In the genomic region with DNA sequence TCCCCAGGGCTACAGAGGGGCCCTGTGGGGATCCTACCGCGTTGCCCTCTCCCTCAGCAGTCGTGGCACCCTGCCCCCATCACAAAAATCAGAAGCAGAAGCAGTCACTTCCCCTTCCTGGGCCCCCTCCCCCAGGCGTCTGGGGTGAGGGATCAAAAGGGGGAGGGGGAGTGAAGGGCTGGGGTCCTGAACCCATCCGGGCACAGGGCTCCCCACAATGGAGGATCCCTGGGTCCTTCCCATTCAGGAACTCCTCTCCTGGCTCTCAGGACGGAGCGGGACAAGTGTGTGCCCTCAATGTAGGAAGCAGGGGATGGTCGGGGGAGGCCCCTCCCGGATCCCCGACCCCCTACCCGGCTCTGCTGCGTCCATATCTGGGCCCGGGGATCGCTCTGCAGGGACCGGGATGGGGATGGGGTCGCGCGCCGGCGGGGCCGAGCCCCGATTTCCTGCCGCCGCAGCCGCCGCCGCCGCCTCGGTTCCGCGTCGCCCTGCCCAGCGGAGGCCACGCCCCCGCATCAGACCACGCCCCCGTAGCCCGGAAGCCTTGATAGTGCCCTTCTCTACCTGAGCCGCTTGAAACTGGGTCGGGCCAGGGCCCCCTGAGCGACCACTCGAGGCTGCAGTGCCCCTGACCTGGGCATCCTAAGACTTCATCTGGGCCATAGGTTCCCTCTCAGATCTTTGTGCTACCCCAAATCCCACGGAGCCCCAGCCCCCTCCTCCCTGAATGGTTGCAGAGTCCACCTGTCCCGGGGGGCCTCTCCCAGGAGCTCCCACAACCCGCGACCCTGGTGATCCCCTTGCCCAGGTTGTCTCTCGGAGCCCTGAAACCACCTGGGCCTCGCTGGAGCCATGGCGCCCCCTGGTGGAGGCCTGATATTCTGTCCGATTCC, we compare ENCODE assay signal across 1 cellular context.
TF ChIP-seq lines count a peak whose summit lies in the region.

Gene GMIP, minus strand, starts transcription at position 500 of the 896 bp plus-strand sequence. Its CDS starts 128 bp downstream, at position 372.

TF ChIP-seq in SK-N-SH, 30 proteins besides CTCF, POLR2A, EP300 and RAD21 (continued from another document):
- no peak for TF ChIP-seq REST (IDR thresholded peaks at IDR 0.05; ENCODE audit: low read depth, low read length)
- TF ChIP-seq RXRA (IDR thresholded peaks at IDR 0.05; ENCODE audit: borderline replicate concordance, low read depth), result no peak
- no peak for TF ChIP-seq EZH2phosphoT487 (IDR thresholded peaks at IDR 0.05; ENCODE audit: borderline replicate concordance, low read depth)
- TF ChIP-seq USF2 (IDR thresholded peaks at IDR 0.05; ENCODE audit: borderline replicate concordance, low read depth, low read length), result no peak
- no peak for TF ChIP-seq TEAD4 (IDR thresholded peaks at IDR 0.05; ENCODE audit: borderline replicate concordance, insufficient read depth)
- no peak for TF ChIP-seq IRF3 (IDR thresholded peaks at IDR 0.05; ENCODE audit: low read depth, low read length)
- TF ChIP-seq FOXJ3 (CRISPR knock-in tag; IDR thresholded peaks at IDR 0.05), result no peak
- TF ChIP-seq USF1 (IDR thresholded peaks at IDR 0.05; ENCODE audit: borderline replicate concordance, low read depth), result no peak
- TF ChIP-seq RFX5 (IDR thresholded peaks at IDR 0.05; ENCODE audit: low read length), result no peak
- TF ChIP-seq NRF1 (IDR thresholded peaks at IDR 0.05; ENCODE audit: low read depth, low read length), result no peak
- TF ChIP-seq ZBTB33 (IDR thresholded peaks at IDR 0.05; ENCODE audit: borderline replicate concordance, low read depth), result no peak
- TF ChIP-seq MXI1 (IDR thresholded peaks at IDR 0.05; ENCODE audit: low read depth, low read length), result no peak
- TF ChIP-seq SIN3A (IDR thresholded peaks at IDR 0.05; ENCODE audit: borderline replicate concordance, low read depth, low read length), result no peak
- TF ChIP-seq, protein P1, sequence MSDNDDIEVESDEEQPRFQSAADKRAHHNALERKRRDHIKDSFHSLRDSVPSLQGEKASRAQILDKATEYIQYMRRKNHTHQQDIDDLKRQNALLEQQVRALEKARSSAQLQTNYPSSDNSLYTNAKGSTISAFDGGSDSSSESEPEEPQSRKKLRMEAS (IDR thresholded peaks at IDR 0.05; ENCODE audit: low read depth), result 0 out of 2 replicates have a peak, but pooled peaks have one; percentile 6
- TF ChIP-seq SMC3 (IDR thresholded peaks at IDR 0.05; ENCODE audit: low read depth, low read length), result peak; percentile 66
- peak; percentile 0; the same call in 1 of the 2 replicates for TF ChIP-seq PBX3 (IDR thresholded peaks at IDR 0.05)
- no peak for TF ChIP-seq TCF12 (IDR thresholded peaks at IDR 0.05)
- TF ChIP-seq YY1 (IDR thresholded peaks at IDR 0.05; ENCODE audit: low read depth), result no peak
- no peak for TF ChIP-seq RCOR1 (IDR thresholded peaks at IDR 0.05; ENCODE audit: low read length)
- TF ChIP-seq TAF1 (IDR thresholded peaks at IDR 0.05; ENCODE audit: borderline replicate concordance, low read depth, low read length), result no peak
- no peak for TF ChIP-seq FOSL2 (IDR thresholded peaks at IDR 0.05; ENCODE audit: borderline replicate concordance, low read depth)
- no peak for TF ChIP-seq FOXM1 (IDR thresholded peaks at IDR 0.05; ENCODE audit: low read depth)
- TF ChIP-seq NFIC (IDR thresholded peaks at IDR 0.05; ENCODE audit: borderline replicate concordance), result no peak
- no peak for TF ChIP-seq GATA2 (CRISPR knock-in tag; IDR thresholded peaks at IDR 0.05)
- TF ChIP-seq ELF1 (IDR thresholded peaks at IDR 0.05), result no peak
- TF ChIP-seq CHD2 (IDR thresholded peaks at IDR 0.05; ENCODE audit: low read length, partially characterized antibody), result no peak
- TF ChIP-seq MEF2A (IDR thresholded peaks at IDR 0.05; ENCODE audit: borderline replicate concordance, low read depth), result no peak
- TF ChIP-seq GABPA (IDR thresholded peaks at IDR 0.05; ENCODE audit: low read depth), result 0 out of 2 replicates have a peak, but pooled peaks have one; percentile 11
TF ChIP-seq in SK-N-SH: peak in this region for 4.
